34 cellular contexts compared by ENCODE assay signal in the genomic region with DNA sequence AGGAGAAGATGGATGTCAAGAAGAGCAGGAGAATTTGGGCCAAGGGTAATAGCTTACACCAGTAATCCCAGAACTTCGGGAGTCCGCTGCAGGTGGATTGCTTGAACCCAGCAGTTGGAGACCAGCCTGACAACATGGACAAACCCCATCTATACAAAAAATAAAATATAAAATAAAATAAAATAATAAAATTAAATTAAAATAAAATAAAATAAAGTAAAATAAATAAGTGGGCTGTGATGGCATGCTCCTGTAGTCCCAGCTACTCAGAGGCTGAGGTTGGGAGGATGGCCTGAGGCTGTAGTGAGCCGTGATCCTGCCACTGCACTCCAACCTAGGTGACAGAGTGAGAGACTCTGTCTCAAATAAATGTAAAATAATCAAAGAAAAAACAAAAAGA.
"Had no signal": no experiment of that assay in that cellular context is flagged by ENCODE, and none has a peak within 500 bp of the region (broad histone marks: within the 10 kb centered on the region; RNA-seq: fewer than 3 reads in every experiment).

No MANE protein-coding gene starts in this region.

- H3K4me1 Mint-ChIP-seq: activated naive CD4-positive, alpha-beta T cell treated with anti-CD3 and anti-CD28 coated beads, Interleukin-2, amount 10 ng/mL, durations not matched to agents 7 days and 5 days; activated naive CD4-positive, alpha-beta T cell treated with anti-CD3 and anti-CD28 coated beads, Interleukin-2, amount 50 U/mL, for 24 hours; activated naive CD8-positive, alpha-beta T cell treated with anti-CD3 and anti-CD28 coated beads for 36 hours; activated naive CD8-positive, alpha-beta T cell treated with anti-CD3 and anti-CD28 coated beads, Interleukin-2, amount 10 ng/mL, durations not matched to agents 7 days and 5 days; activated naive CD8-positive, alpha-beta T cell treated with anti-CD3 and anti-CD28 coated beads, Interleukin-2, amount 50 U/mL, for 24 hours; activated T-helper 17 cell treated with anti-CD3 and anti-CD28 coated beads, Interleukin-2, amount 50 U/mL, for 72 hours; brain; central memory CD8-positive, alpha-beta T cell had no signal

- H3K4me3 Mint-ChIP-seq: activated naive CD4-positive, alpha-beta T cell treated with anti-CD3 and anti-CD28 coated beads for 36 hours; activated naive CD4-positive, alpha-beta T cell treated with anti-CD3 and anti-CD28 coated beads, Interleukin-2, amount 10 ng/mL, durations not matched to agents 7 days and 5 days; activated naive CD4-positive, alpha-beta T cell treated with anti-CD3 and anti-CD28 coated beads, Interleukin-2, amount 50 U/mL, for 24 hours; activated naive CD8-positive, alpha-beta T cell; activated naive CD8-positive, alpha-beta T cell treated with anti-CD3 and anti-CD28 coated beads for 36 hours; activated naive CD8-positive, alpha-beta T cell treated with anti-CD3 and anti-CD28 coated beads, Interleukin-2, amount 10 ng/mL, durations not matched to agents 7 days and 5 days; activated naive CD8-positive, alpha-beta T cell treated with anti-CD3 and anti-CD28 coated beads, Interleukin-2, amount 50 U/mL, for 24 hours; activated T-cell treated with anti-CD3 and anti-CD28 coated beads, Interleukin-2, amount 50 U/mL, for 24 hours; activated T-cell treated with anti-CD3 and anti-CD28 coated beads, Interleukin-2, amount 50 U/mL, for 4 hours; activated T-cell treated with anti-CD3 and anti-CD28 coated beads, Interleukin-2, amount 50 U/mL, for 72 hours; activated T-helper 1 cell treated with anti-CD3 and anti-CD28 coated beads, Interleukin-12 subunit alpha, Interleukin-12 subunit beta, Interleukin-2, Interleukin-4 antibody, amounts not matched to agents 30 ng/mL and 10 ng/mL and 1 ng/mL, durations not matched to agents 14 hours and 24 hours and 36 hours; activated T-helper 17 cell treated with anti-CD3 and anti-CD28 coated beads, Interleukin-2, amount 50 U/mL, for 72 hours; brain; central memory CD8-positive, alpha-beta T cell had no signal

- ATAC-seq: activated naive CD4-positive, alpha-beta T cell treated with anti-CD3 and anti-CD28 coated beads, Interleukin-2, amount 50 U/mL, for 72 hours; activated naive CD8-positive, alpha-beta T cell treated with anti-CD3 and anti-CD28 coated beads, Interleukin-2, amount 50 U/mL, for 24 hours; activated T-cell treated with anti-CD3 and anti-CD28 coated beads, Interleukin-2, amount 50 U/mL, for 4 hours; activated T-cell treated with anti-CD3 and anti-CD28 coated beads, Interleukin-2, amount 50 U/mL, for 72 hours; activated T-helper 17 cell treated with anti-CD3 and anti-CD28 coated beads, Interleukin-2, amount 50 U/mL, for 72 hours; body of pancreas had no signal

- H3K27me3 Mint-ChIP-seq: activated naive CD4-positive, alpha-beta T cell treated with anti-CD3 and anti-CD28 coated beads, Interleukin-2, amount 10 ng/mL, durations not matched to agents 7 days and 5 days; activated naive CD4-positive, alpha-beta T cell treated with anti-CD3 and anti-CD28 coated beads, Interleukin-2, amount 50 U/mL, for 24 hours; activated naive CD8-positive, alpha-beta T cell treated with anti-CD3 and anti-CD28 coated beads, Interleukin-2, amount 10 ng/mL, durations not matched to agents 7 days and 5 days; activated naive CD8-positive, alpha-beta T cell treated with anti-CD3 and anti-CD28 coated beads, Interleukin-2, amount 50 U/mL, for 24 hours; activated T-cell treated with anti-CD3 and anti-CD28 coated beads, Interleukin-2, amount 50 U/mL, for 24 hours; activated T-helper 17 cell treated with anti-CD3 and anti-CD28 coated beads, Interleukin-2, amount 50 U/mL, for 72 hours; brain; central memory CD8-positive, alpha-beta T cell had no signal

- H3K9me3 Mint-ChIP-seq: activated naive CD4-positive, alpha-beta T cell treated with anti-CD3 and anti-CD28 coated beads for 36 hours; activated naive CD4-positive, alpha-beta T cell treated with anti-CD3 and anti-CD28 coated beads, Interleukin-2, amount 10 ng/mL, durations not matched to agents 7 days and 5 days; activated naive CD4-positive, alpha-beta T cell treated with anti-CD3 and anti-CD28 coated beads, Interleukin-2, amount 50 U/mL, for 24 hours; activated naive CD4-positive, alpha-beta T cell treated with anti-CD3 and anti-CD28 coated beads, Interleukin-2, amount 50 U/mL, for 72 hours; activated naive CD8-positive, alpha-beta T cell treated with anti-CD3 and anti-CD28 coated beads for 36 hours; activated naive CD8-positive, alpha-beta T cell treated with anti-CD3 and anti-CD28 coated beads, Interleukin-2, amount 10 ng/mL, durations not matched to agents 7 days and 5 days; activated naive CD8-positive, alpha-beta T cell treated with anti-CD3 and anti-CD28 coated beads, Interleukin-2, amount 50 U/mL, for 24 hours; activated T-cell treated with anti-CD3 and anti-CD28 coated beads, Interleukin-2, amount 50 U/mL, for 4 hours; activated T-cell treated with anti-CD3 and anti-CD28 coated beads, Interleukin-2, amount 50 U/mL, for 72 hours; activated T-helper 1 cell treated with anti-CD3 and anti-CD28 coated beads, Interleukin-12 subunit alpha, Interleukin-12 subunit beta, Interleukin-2, Interleukin-4 antibody, amounts not matched to agents 30 ng/mL and 10 ng/mL and 1 ng/mL, durations not matched to agents 14 hours and 24 hours and 36 hours; activated T-helper 17 cell treated with anti-CD3 and anti-CD28 coated beads, Interleukin-2, amount 50 U/mL, for 72 hours had no signal

- H3K27ac Mint-ChIP-seq: activated naive CD4-positive, alpha-beta T cell treated with anti-CD3 and anti-CD28 coated beads for 36 hours; activated naive CD4-positive, alpha-beta T cell treated with anti-CD3 and anti-CD28 coated beads, Interleukin-2, amount 10 ng/mL, durations not matched to agents 7 days and 5 days; activated naive CD4-positive, alpha-beta T cell treated with anti-CD3 and anti-CD28 coated beads, Interleukin-2, amount 50 U/mL, for 24 hours; activated naive CD4-positive, alpha-beta T cell treated with anti-CD3 and anti-CD28 coated beads, Interleukin-2, amount 50 U/mL, for 72 hours; activated naive CD8-positive, alpha-beta T cell; activated naive CD8-positive, alpha-beta T cell treated with anti-CD3 and anti-CD28 coated beads for 36 hours; activated naive CD8-positive, alpha-beta T cell treated with anti-CD3 and anti-CD28 coated beads, Interleukin-2, amount 10 ng/mL, durations not matched to agents 7 days and 5 days; activated naive CD8-positive, alpha-beta T cell treated with anti-CD3 and anti-CD28 coated beads, Interleukin-2, amount 50 U/mL, for 24 hours; activated T-cell treated with anti-CD3 and anti-CD28 coated beads, Interleukin-2, amount 50 U/mL, for 24 hours; activated T-cell treated with anti-CD3 and anti-CD28 coated beads, Interleukin-2, amount 50 U/mL, for 72 hours; activated T-helper 1 cell treated with anti-CD3 and anti-CD28 coated beads, Interleukin-12 subunit alpha, Interleukin-12 subunit beta, Interleukin-2, Interleukin-4 antibody, amounts not matched to agents 30 ng/mL and 10 ng/mL and 1 ng/mL, durations not matched to agents 14 hours and 24 hours and 36 hours; activated T-helper 17 cell treated with anti-CD3 and anti-CD28 coated beads, Interleukin-2, amount 50 U/mL, for 72 hours; activated T-helper 2 cell treated with anti-CD3 and anti-CD28 coated beads, Interferon-gamma antibody, Interleukin-2, Interleukin-4, amounts not matched to agents 10 μg/mL and 5 μg/mL and 100 μg/mL, durations not matched to agents 14 hours and 24 hours and 36 hours; brain had no signal

- DNase-seq: activated effector memory CD4-positive, alpha-beta T cell treated with anti-CD3 and anti-CD28 coated beads, Interleukin-2, amount 50 U/mL, for 16 hours; activated effector memory CD4-positive, alpha-beta T cell treated with Interleukin-2 at 50 U/mL for 16 hours; activated gamma-delta T cell; activated gamma-delta T cell treated with Interleukin-2 at 50 U/mL for 16 hours; activated naive CD4-positive, alpha-beta T cell; activated naive CD4-positive, alpha-beta T cell treated with anti-CD3 and anti-CD28 coated beads for 36 hours; activated naive CD4-positive, alpha-beta T cell treated with anti-CD3 and anti-CD28 coated beads, Interleukin-2, amount 10 ng/mL, durations not matched to agents 7 days and 5 days; activated naive CD4-positive, alpha-beta T cell treated with anti-CD3 and anti-CD28 coated beads, Interleukin-2, amount 50 U/mL, for 16 hours; activated naive CD4-positive, alpha-beta T cell treated with Interleukin-2 at 50 U/mL for 16 hours; activated naive CD8-positive, alpha-beta T cell treated with anti-CD3 and anti-CD28 coated beads for 36 hours; activated naive CD8-positive, alpha-beta T cell treated with anti-CD3 and anti-CD28 coated beads, Interleukin-2, amount 10 ng/mL, durations not matched to agents 7 days and 5 days; activated naive CD8-positive, alpha-beta T cell treated with anti-CD3 and anti-CD28 coated beads, Interleukin-2, amount 50 U/mL, for 24 hours; activated T-cell treated with anti-CD3 and anti-CD28 coated beads, Interleukin-2, amount 50 U/mL, for 24 hours; activated T-cell treated with anti-CD3 and anti-CD28 coated beads, Interleukin-2, amount 50 U/mL, for 4 hours; activated T-cell treated with anti-CD3 and anti-CD28 coated beads, Interleukin-2, amount 50 U/mL, for 48 hours; activated T-cell treated with anti-CD3 and anti-CD28 coated beads, Interleukin-2, amount 50 U/mL, for 72 hours; adrenal gland; amniotic stem cell; amygdala; anterior cingulate cortex; aorta; body of pancreas; brain microvascular endothelial cell; caudate nucleus; central memory CD4-positive, alpha-beta T cell; cerebellar nuclear complex had no signal

- H3K36me3 Mint-ChIP-seq: activated naive CD4-positive, alpha-beta T cell treated with anti-CD3 and anti-CD28 coated beads, Interleukin-2, amount 10 ng/mL, durations not matched to agents 7 days and 5 days; activated naive CD4-positive, alpha-beta T cell treated with anti-CD3 and anti-CD28 coated beads, Interleukin-2, amount 50 U/mL, for 24 hours; activated naive CD4-positive, alpha-beta T cell treated with anti-CD3 and anti-CD28 coated beads, Interleukin-2, amount 50 U/mL, for 72 hours; activated naive CD8-positive, alpha-beta T cell; activated naive CD8-positive, alpha-beta T cell treated with anti-CD3 and anti-CD28 coated beads for 36 hours; activated naive CD8-positive, alpha-beta T cell treated with anti-CD3 and anti-CD28 coated beads, Interleukin-2, amount 10 ng/mL, durations not matched to agents 7 days and 5 days; brain had no signal
